ENCODE assay signal across 21 cellular contexts in genomic region chr1:151001592-151001991, GRCh38. TPM values are rescaled to one million over a fixed set of nuclear protein-coding genes. Genes with fewer than 3 reads are reported as not detected.
A peak's percentile ranks its signal among the peaks of the same experiment; 100 is the strongest.
DNase-seq lines count a peak whose midpoint lies in the region; ATAC-seq, FAIRE-seq and TF ChIP-seq lines count a peak whose summit lies in the region.
"Had no signal": no experiment of that assay in that cellular context is flagged by ENCODE, and none has a peak within 500 bp of the region (broad histone marks: within the 10 kb centered on the region; RNA-seq: fewer than 3 reads in every experiment).

No MANE protein-coding gene starts in this region.

- no peaks in the 10 kb centered on the region for H3K36me3 ChIP-seq in Loucy (ENCODE audit: insufficient read depth, low read length)

- ATAC-seq in activated naive CD4-positive, alpha-beta T cell treated with anti-CD3 and anti-CD28 coated beads, Interleukin-2, amount 50 U/mL, for 72 hours: no peak
- no peak for ATAC-seq in HG02588 (IDR thresholded peaks at IDR 0.05; ENCODE audit: unreplicated experiment)
- ATAC-seq: activated CD4-positive, CD25-positive, alpha-beta regulatory T cell treated with anti-CD3 and anti-CD28 coated beads, Interleukin-2, amount 50 U/mL, for 24 hours; left lung; stimulated activated effector memory CD8-positive, alpha-beta T cell treated with anti-CD3 and anti-CD28 coated beads, Interleukin-12 subunit alpha, Interleukin-12 subunit beta, amount 100 ng/mL, for 72 hours had no signal

- no peak for FAIRE-seq in GM12891 (lab: Jason Lieb, UNC)
- FAIRE-seq: D721Med, endometrium, GM18507 had no signal

- H3K9ac ChIP-seq in Loucy (ENCODE audit: low read depth, low read length, poor library complexity, severe bottlenecking): no peak overlapping the region
- H3K9ac ChIP-seq: parathyroid adenoma had no signal

- no peaks in the 10 kb centered on the region for H3F3A ChIP-seq in Loucy (ENCODE audit: low read depth)

- no peak for TF ChIP-seq POLR2A in GM12891 (IDR thresholded peaks at IDR 0.05; ENCODE audit: low read depth, low read length)

- no peak for DNase-seq in activated naive CD4-positive, alpha-beta T cell treated with anti-CD3 and anti-CD28 coated beads, Interleukin-2, amount 10 ng/mL, durations not matched to agents 7 days and 5 days
- DNase-seq in activated naive CD4-positive, alpha-beta T cell treated with anti-CD3 and anti-CD28 coated beads, Interleukin-2, amount 50 U/mL, for 72 hours (ENCODE audit: low spot score in 2 of 2): no peak
- DNase-seq in type B pancreatic cell (ENCODE audit: extremely low spot score, unreplicated experiment) (no peak), ureter (ENCODE audit: low spot score) (no peak), GM12891 (ENCODE audit: insufficient read length, low spot score) (no peak)
- DNase-seq: foreskin fibroblast, left lung, NCI-H187, NCI-H524, PC-9 had no signal

- no peaks in the 10 kb centered on the region for H3K9me2 ChIP-seq in Loucy (replicated peaks; ENCODE audit: low read depth, low read length)

- H3K36me3 Mint-ChIP-seq in activated naive CD4-positive, alpha-beta T cell treated with anti-CD3 and anti-CD28 coated beads, Interleukin-2, amount 10 ng/mL, durations not matched to agents 7 days and 5 days: peaks cover 44% of the 10 kb centered on the region
- peaks cover 12 to 22% of the 10 kb centered on the region in 2 donors for H3K36me3 Mint-ChIP-seq in activated naive CD4-positive, alpha-beta T cell treated with anti-CD3 and anti-CD28 coated beads, Interleukin-2, amount 50 U/mL, for 72 hours
- peaks cover 44% of the 10 kb centered on the region for H3K36me3 Mint-ChIP-seq in dendritic cell treated with granulocyte-macrophage colony-stimulating factor and Interleukin-4, amounts not matched to agents 40 ng/mL and 50 ng/mL, for 4 days (ENCODE audit: low read depth)
- peaks cover 14% of the 10 kb centered on the region for H3K36me3 Mint-ChIP-seq in type B pancreatic cell
- H3K36me3 Mint-ChIP-seq: stimulated activated effector memory CD8-positive, alpha-beta T cell treated with anti-CD3 and anti-CD28 coated beads, Interleukin-12 subunit alpha, Interleukin-12 subunit beta, amount 100 ng/mL, for 72 hours had no signal

- intact Hi-C loops in dendritic cell treated with granulocyte-macrophage colony-stimulating factor and Interleukin-4, amounts not matched to agents 40 ng/mL and 50 ng/mL, for 4 days (cut with micrococcal nuclease): no loop called here

- H3K4me3 Mint-ChIP-seq in activated naive CD4-positive, alpha-beta T cell treated with anti-CD3 and anti-CD28 coated beads, Interleukin-2, amount 10 ng/mL, durations not matched to agents 7 days and 5 days: peak overlapping the region; percentile 18
- no peak overlapping the region for H3K4me3 Mint-ChIP-seq in dendritic cell treated with granulocyte-macrophage colony-stimulating factor and Interleukin-4, amounts not matched to agents 40 ng/mL and 50 ng/mL, for 4 days
- peak overlapping the region; percentile 39 for H3K4me3 Mint-ChIP-seq in type B pancreatic cell
- H3K4me3 Mint-ChIP-seq: stimulated activated effector memory CD8-positive, alpha-beta T cell treated with anti-CD3 and anti-CD28 coated beads, Interleukin-12 subunit alpha, Interleukin-12 subunit beta, amount 100 ng/mL, for 72 hours had no signal

- peaks cover 60% of the 10 kb centered on the region for H3K4me1 Mint-ChIP-seq in activated naive CD4-positive, alpha-beta T cell treated with anti-CD3 and anti-CD28 coated beads, Interleukin-2, amount 10 ng/mL, durations not matched to agents 7 days and 5 days
- peaks cover 68% of the 10 kb centered on the region for H3K4me1 Mint-ChIP-seq in dendritic cell treated with granulocyte-macrophage colony-stimulating factor and Interleukin-4, amounts not matched to agents 40 ng/mL and 50 ng/mL, for 4 days (ENCODE audit: low read depth)
- H3K4me1 Mint-ChIP-seq in type B pancreatic cell (ENCODE audit: unreplicated experiment): peaks cover 24% of the 10 kb centered on the region

- no peak overlapping the region for H3K4me3 ChIP-seq in Loucy (ENCODE audit: low read length, poor library complexity, severe bottlenecking)
- H3K4me3 ChIP-seq: left lung, PC-9, vagina had no signal

- H2AFZ ChIP-seq in Loucy (ENCODE audit: low read length): no peak overlapping the region
- H2AFZ ChIP-seq: parathyroid adenoma, PC-9 had no signal

- TF ChIP-seq CTCF in Loucy (conservative IDR thresholded peaks at IDR 0.05; ENCODE audit: low read length): no peak
- no peak for TF ChIP-seq CTCF in type B pancreatic cell (conservative IDR thresholded peaks at IDR 0.05)

- peaks cover 34% of the 10 kb centered on the region for H3K4me1 ChIP-seq in Loucy (ENCODE audit: insufficient read depth, low read length, poor library complexity, severe bottlenecking)
- H3K4me1 ChIP-seq: parathyroid adenoma had no signal

- peak overlapping the region; percentile 68 for H3K4me2 ChIP-seq in Loucy (ENCODE audit: low read depth, low read length, poor library complexity, severe bottlenecking)
- H3K4me2 ChIP-seq: PC-9 had no signal

- H3K9me3 ChIP-seq in Loucy (ENCODE audit: insufficient read depth, low read depth, low read length): no peaks in the 10 kb centered on the region
- H3K9me3 ChIP-seq: left lung, vagina had no signal

- H3K79me2 ChIP-seq in Loucy (ENCODE audit: insufficient read depth, low read length): peaks cover 8% of the 10 kb centered on the region

- CTCF ChIA-PET in activated naive CD4-positive, alpha-beta T cell treated with anti-CD3 and anti-CD28 coated beads, Interleukin-2, amount 10 ng/mL, durations not matched to agents 7 days and 5 days (lab: Charles Lee): interaction anchor here (0.6 to 2.3 kb wide), 7 partner anchors 21 to 746 kb away, joined by 3 to 9 read pairs (median 4); no protein-coding TSS in a partner anchor

- H3K9me3 Mint-ChIP-seq in activated naive CD4-positive, alpha-beta T cell treated with anti-CD3 and anti-CD28 coated beads, Interleukin-2, amount 10 ng/mL, durations not matched to agents 7 days and 5 days: no peaks in the 10 kb centered on the region
- no peaks in the 10 kb centered on the region for H3K9me3 Mint-ChIP-seq in activated naive CD4-positive, alpha-beta T cell treated with anti-CD3 and anti-CD28 coated beads, Interleukin-2, amount 50 U/mL, for 72 hours
- no peaks in the 10 kb centered on the region for H3K9me3 Mint-ChIP-seq in dendritic cell treated with granulocyte-macrophage colony-stimulating factor and Interleukin-4, amounts not matched to agents 40 ng/mL and 50 ng/mL, for 4 days
- no peaks in the 10 kb centered on the region for H3K9me3 Mint-ChIP-seq in type B pancreatic cell
- H3K9me3 Mint-ChIP-seq: stimulated activated effector memory CD8-positive, alpha-beta T cell treated with anti-CD3 and anti-CD28 coated beads, Interleukin-12 subunit alpha, Interleukin-12 subunit beta, amount 100 ng/mL, for 72 hours had no signal

- peak overlapping the region; percentile 19 for H3K27ac Mint-ChIP-seq in activated naive CD4-positive, alpha-beta T cell treated with anti-CD3 and anti-CD28 coated beads, Interleukin-2, amount 10 ng/mL, durations not matched to agents 7 days and 5 days
- peak overlapping the region in 1 of 2 donors; percentile 93 for H3K27ac Mint-ChIP-seq in activated naive CD4-positive, alpha-beta T cell treated with anti-CD3 and anti-CD28 coated beads, Interleukin-2, amount 50 U/mL, for 72 hours
- peak overlapping the region; percentile 62 for H3K27ac Mint-ChIP-seq in dendritic cell treated with granulocyte-macrophage colony-stimulating factor and Interleukin-4, amounts not matched to agents 40 ng/mL and 50 ng/mL, for 4 days
- no peak overlapping the region for H3K27ac Mint-ChIP-seq in type B pancreatic cell
- H3K27ac Mint-ChIP-seq: stimulated activated effector memory CD8-positive, alpha-beta T cell treated with anti-CD3 and anti-CD28 coated beads, Interleukin-12 subunit alpha, Interleukin-12 subunit beta, amount 100 ng/mL, for 72 hours had no signal

- no peaks in the 10 kb centered on the region for H3K27me3 Mint-ChIP-seq in activated naive CD4-positive, alpha-beta T cell treated with anti-CD3 and anti-CD28 coated beads, Interleukin-2, amount 10 ng/mL, durations not matched to agents 7 days and 5 days
- no peaks in the 10 kb centered on the region for H3K27me3 Mint-ChIP-seq in dendritic cell treated with granulocyte-macrophage colony-stimulating factor and Interleukin-4, amounts not matched to agents 40 ng/mL and 50 ng/mL, for 4 days
- H3K27me3 Mint-ChIP-seq in type B pancreatic cell: no peaks in the 10 kb centered on the region

- H4K20me1 ChIP-seq in Loucy (ENCODE audit: insufficient read depth, low read length, poor library complexity, severe bottlenecking): no peaks in the 10 kb centered on the region

- no peaks in the 10 kb centered on the region for H3K27me3 ChIP-seq in Loucy (ENCODE audit: insufficient read depth, low read length, poor library complexity, severe bottlenecking)
- H3K27me3 ChIP-seq: left lung, vagina had no signal

TF ChIP-seq in GM12891, 5 proteins besides CTCF, POLR2A, EP300 and RAD21 (continues in another document):
- no peak for TF ChIP-seq PAX5 (IDR thresholded peaks at IDR 0.05; ENCODE audit: insufficient read depth, low read length, severe bottlenecking)
- TF ChIP-seq POLR2AphosphoS5 (IDR thresholded peaks at IDR 0.05; ENCODE audit: low read depth, low read length): no peak
- no peak for TF ChIP-seq SPI1 (IDR thresholded peaks at IDR 0.05; ENCODE audit: low read depth, low read length)
- no peak for TF ChIP-seq TAF1 (IDR thresholded peaks at IDR 0.05; ENCODE audit: low read depth, low read length)

RNA-seq across cellular contexts. Expression of gene MINDY1, which starts 5.1 kb away (rescaled TPM):
- total RNA-seq in activated naive CD4-positive, alpha-beta T cell treated with anti-CD3 and anti-CD28 coated beads, Interleukin-2, amount 50 U/mL, for 72 hours: 10 to 100 TPM; 23.3 to 32.3 TPM
- total RNA-seq in type B pancreatic cell (ENCODE audit: low replicate concordance) (28.5 and 38.8 TPM in 2 replicates), ureter (34.0 TPM)
- polyA plus RNA-seq in GM12891 (2012; ENCODE audit: low read depth, missing spikeins): 4.9 TPM

RNA-seq across cellular contexts. Expression of gene PRUNE1, which starts 6.7 kb away (rescaled TPM):
- 10 to 100 TPM; 18.0 to 20.7 TPM for total RNA-seq in activated naive CD4-positive, alpha-beta T cell treated with anti-CD3 and anti-CD28 coated beads, Interleukin-2, amount 50 U/mL, for 72 hours
- total RNA-seq in type B pancreatic cell (ENCODE audit: low replicate concordance) (16.3 and 20.4 TPM in 2 replicates), ureter (26.7 TPM)
- polyA plus RNA-seq in GM12891 (2012; ENCODE audit: low read depth, missing spikeins): 7.0 TPM

RNA-seq across cellular contexts. Expression of gene ANXA9, which starts 19.5 kb away (rescaled TPM):
- not detected for total RNA-seq in activated naive CD4-positive, alpha-beta T cell treated with anti-CD3 and anti-CD28 coated beads, Interleukin-2, amount 50 U/mL, for 72 hours
- total RNA-seq in type B pancreatic cell (ENCODE audit: low replicate concordance) (5.8 and 9.5 TPM in 2 replicates), ureter (39.7 TPM)
- polyA plus RNA-seq in GM12891 (2012; ENCODE audit: low read depth, missing spikeins): 0.62 TPM
- total RNA-seq: skeletal muscle tissue had no signal

RNA-seq across cellular contexts. Expression of gene CERS2, which starts 27.0 kb away (rescaled TPM):
- total RNA-seq in activated naive CD4-positive, alpha-beta T cell treated with anti-CD3 and anti-CD28 coated beads, Interleukin-2, amount 50 U/mL, for 72 hours: 100 to 1,000 TPM; 110 to 134 TPM
- total RNA-seq in type B pancreatic cell (ENCODE audit: low replicate concordance): 129 and 181 TPM in 2 replicates
- 138 TPM for total RNA-seq in ureter
- 24.9 TPM for polyA plus RNA-seq in GM12891 (2012; ENCODE audit: low read depth, missing spikeins)

RNA-seq across cellular contexts. Expression of gene BNIPL, which starts 34.8 kb away (rescaled TPM):
- 1 to 10 TPM in 1 of 2 donors, under 1 TPM in 1; 0.89 to 3.1 TPM for total RNA-seq in activated naive CD4-positive, alpha-beta T cell treated with anti-CD3 and anti-CD28 coated beads, Interleukin-2, amount 50 U/mL, for 72 hours
- 27.7 and 70.3 TPM in 2 replicates for total RNA-seq in type B pancreatic cell (ENCODE audit: low replicate concordance)
- 10.5 TPM for total RNA-seq in ureter
- polyA plus RNA-seq in GM12891 (2012; ENCODE audit: low read depth, missing spikeins): 0.31 TPM
